Comparison of ENCODE assay signal across 35 cellular contexts in genomic region chr9:70959366-70959765, GRCh38.
"Had no signal": no experiment of that assay in that cellular context is flagged by ENCODE, and none has a peak within 500 bp of the region (broad histone marks: within the 10 kb centered on the region; RNA-seq: fewer than 3 reads in every experiment).

No MANE protein-coding gene starts in this region.

- H3K4me3 ChIP-seq: K562 had no signal

- H3K27me3 ChIP-seq: brain microvascular endothelial cell had no signal

- H3K36me3 ChIP-seq: brain microvascular endothelial cell had no signal

- ATAC-seq: activated CD8-positive, alpha-beta memory T cell treated with anti-CD3 and anti-CD28 coated beads, Interleukin-2, amount 10 ng/mL, durations not matched to agents 7 days and 5 days; K562; Right ventricle myocardium inferior; SK-N-SH treated with all-trans-retinoic acid at 6 μM for 48 hours; T-cell had no signal

- FAIRE-seq: K562, RCC 7860 had no signal

- DNase-seq: activated CD4-positive, alpha-beta memory T cell treated with anti-CD3 and anti-CD28 coated beads, Interleukin-2, amount 10 ng/mL, durations not matched to agents 7 days and 5 days; activated CD4-positive, alpha-beta T cell treated with anti-CD3 and anti-CD28 coated beads for 1 hour; activated CD4-positive, alpha-beta T cell treated with anti-CD3 and anti-CD28 coated beads for 48 hours; activated CD4-positive, CD25-positive, alpha-beta regulatory T cell; activated CD8-positive, alpha-beta memory T cell treated with anti-CD3 and anti-CD28 coated beads for 24 hours; activated CD8-positive, alpha-beta memory T cell treated with anti-CD3 and anti-CD28 coated beads, Interleukin-2, amount 10 ng/mL, durations not matched to agents 7 days and 5 days; activated CD8-positive, alpha-beta memory T cell treated with anti-CD3 and anti-CD28 coated beads, Interleukin-2, amount 50 U/mL, for 48 hours; activated effector memory CD4-positive, alpha-beta T cell treated with anti-CD3 and anti-CD28 coated beads, Interleukin-2, amount 50 U/mL, for 16 hours; activated naive CD4-positive, alpha-beta T cell; activated naive CD4-positive, alpha-beta T cell treated with anti-CD3 and anti-CD28 coated beads, Interleukin-2, amount 50 U/mL, for 16 hours; activated naive CD8-positive, alpha-beta T cell treated with anti-CD3 and anti-CD28 coated beads for 36 hours; activated T-cell treated with anti-CD3 and anti-CD28 coated beads, Interleukin-2, amount 50 U/mL, for 48 hours; amniotic stem cell; aorta; brain microvascular endothelial cell; IMR-90; NCI-H1092 treated with DMSO at 0.1 percent for 48 hours; NCI-H1417 treated with DMSO at 0.1 percent for 48 hours; NCI-H187 treated with DMSO at 0.1 percent for 48 hours; NCI-H2081; NCI-H2171 treated with DMSO at 0.1 percent for 48 hours; NCI-H2227 treated with DMSO at 0.1 percent for 48 hours; NCI-H446; NCI-H510A treated with DMSO at 0.1 percent for 48 hours; NCI-H69; SIG-M5; T-cell; T-helper 2 cell; T-helper 9 cell had no signal

- H3K27ac ChIP-seq: brain microvascular endothelial cell, RWPE1, VCaP had no signal
